ENCODE assay signal across 2 cellular contexts in genomic region chr7:43655584-43655983, GRCh38.
TF ChIP-seq lines count a peak whose summit lies in the region.

No MANE protein-coding gene starts in this region.

TF ChIP-seq in SK-N-SH, 30 proteins besides CTCF, POLR2A, EP300 and RAD21 (continued from another document):
- TF ChIP-seq FOSL2 (IDR thresholded peaks at IDR 0.05; ENCODE audit: borderline replicate concordance, low read depth), result peak; percentile 45
- no peak for TF ChIP-seq FOXM1 (IDR thresholded peaks at IDR 0.05; ENCODE audit: low read depth)
- TF ChIP-seq, protein P1, sequence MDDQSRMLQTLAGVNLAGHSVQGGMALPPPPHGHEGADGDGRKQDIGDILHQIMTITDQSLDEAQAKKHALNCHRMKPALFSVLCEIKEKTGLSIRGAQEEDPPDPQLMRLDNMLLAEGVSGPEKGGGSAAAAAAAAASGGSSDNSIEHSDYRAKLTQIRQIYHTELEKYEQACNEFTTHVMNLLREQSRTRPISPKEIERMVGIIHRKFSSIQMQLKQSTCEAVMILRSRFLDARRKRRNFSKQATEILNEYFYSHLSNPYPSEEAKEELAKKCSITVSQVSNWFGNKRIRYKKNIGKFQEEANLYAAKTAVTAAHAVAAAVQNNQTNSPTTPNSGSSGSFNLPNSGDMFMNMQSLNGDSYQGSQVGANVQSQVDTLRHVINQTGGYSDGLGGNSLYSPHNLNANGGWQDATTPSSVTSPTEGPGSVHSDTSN (IDR thresholded peaks at IDR 0.05), result peak; percentile 36; the same call in 1 of the 2 replicates

TF ChIP-seq in SK-N-SH treated with all-trans-retinoic acid at 6 μM for 48 hours, 23 proteins besides CTCF, POLR2A, EP300 and RAD21 (continued from another document):
- TF ChIP-seq, protein P2, sequence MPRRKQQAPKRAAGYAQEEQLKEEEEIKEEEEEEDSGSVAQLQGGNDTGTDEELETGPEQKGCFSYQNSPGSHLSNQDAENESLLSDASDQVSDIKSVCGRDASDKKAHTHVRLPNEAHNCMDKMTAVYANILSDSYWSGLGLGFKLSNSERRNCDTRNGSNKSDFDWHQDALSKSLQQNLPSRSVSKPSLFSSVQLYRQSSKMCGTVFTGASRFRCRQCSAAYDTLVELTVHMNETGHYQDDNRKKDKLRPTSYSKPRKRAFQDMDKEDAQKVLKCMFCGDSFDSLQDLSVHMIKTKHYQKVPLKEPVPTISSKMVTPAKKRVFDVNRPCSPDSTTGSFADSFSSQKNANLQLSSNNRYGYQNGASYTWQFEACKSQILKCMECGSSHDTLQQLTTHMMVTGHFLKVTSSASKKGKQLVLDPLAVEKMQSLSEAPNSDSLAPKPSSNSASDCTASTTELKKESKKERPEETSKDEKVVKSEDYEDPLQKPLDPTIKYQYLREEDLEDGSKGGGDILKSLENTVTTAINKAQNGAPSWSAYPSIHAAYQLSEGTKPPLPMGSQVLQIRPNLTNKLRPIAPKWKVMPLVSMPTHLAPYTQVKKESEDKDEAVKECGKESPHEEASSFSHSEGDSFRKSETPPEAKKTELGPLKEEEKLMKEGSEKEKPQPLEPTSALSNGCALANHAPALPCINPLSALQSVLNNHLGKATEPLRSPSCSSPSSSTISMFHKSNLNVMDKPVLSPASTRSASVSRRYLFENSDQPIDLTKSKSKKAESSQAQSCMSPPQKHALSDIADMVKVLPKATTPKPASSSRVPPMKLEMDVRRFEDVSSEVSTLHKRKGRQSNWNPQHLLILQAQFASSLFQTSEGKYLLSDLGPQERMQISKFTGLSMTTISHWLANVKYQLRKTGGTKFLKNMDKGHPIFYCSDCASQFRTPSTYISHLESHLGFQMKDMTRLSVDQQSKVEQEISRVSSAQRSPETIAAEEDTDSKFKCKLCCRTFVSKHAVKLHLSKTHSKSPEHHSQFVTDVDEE (CRISPR knock-in tag; IDR thresholded peaks at IDR 0.05), result no peak
- TF ChIP-seq, protein P3, sequence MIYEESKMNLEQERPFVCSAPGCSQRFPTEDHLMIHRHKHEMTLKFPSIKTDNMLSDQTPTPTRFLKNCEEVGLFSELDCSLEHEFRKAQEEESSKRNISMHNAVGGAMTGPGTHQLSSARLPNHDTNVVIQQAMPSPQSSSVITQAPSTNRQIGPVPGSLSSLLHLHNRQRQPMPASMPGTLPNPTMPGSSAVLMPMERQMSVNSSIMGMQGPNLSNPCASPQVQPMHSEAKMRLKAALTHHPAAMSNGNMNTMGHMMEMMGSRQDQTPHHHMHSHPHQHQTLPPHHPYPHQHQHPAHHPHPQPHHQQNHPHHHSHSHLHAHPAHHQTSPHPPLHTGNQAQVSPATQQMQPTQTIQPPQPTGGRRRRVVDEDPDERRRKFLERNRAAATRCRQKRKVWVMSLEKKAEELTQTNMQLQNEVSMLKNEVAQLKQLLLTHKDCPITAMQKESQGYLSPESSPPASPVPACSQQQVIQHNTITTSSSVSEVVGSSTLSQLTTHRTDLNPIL (CRISPR knock-in tag; IDR thresholded peaks at IDR 0.05; ENCODE audit: low read depth), result no peak
- no peak for TF ChIP-seq BACH2 (CRISPR knock-in tag; IDR thresholded peaks at IDR 0.05; ENCODE audit: borderline replicate concordance)
- no peak for TF ChIP-seq ARNTL (CRISPR knock-in tag; IDR thresholded peaks at IDR 0.05; ENCODE audit: borderline replicate concordance, low read depth)
TF ChIP-seq in SK-N-SH treated with all-trans-retinoic acid at 6 μM for 48 hours: peak in this region for 0.
